In the genomic region with DNA sequence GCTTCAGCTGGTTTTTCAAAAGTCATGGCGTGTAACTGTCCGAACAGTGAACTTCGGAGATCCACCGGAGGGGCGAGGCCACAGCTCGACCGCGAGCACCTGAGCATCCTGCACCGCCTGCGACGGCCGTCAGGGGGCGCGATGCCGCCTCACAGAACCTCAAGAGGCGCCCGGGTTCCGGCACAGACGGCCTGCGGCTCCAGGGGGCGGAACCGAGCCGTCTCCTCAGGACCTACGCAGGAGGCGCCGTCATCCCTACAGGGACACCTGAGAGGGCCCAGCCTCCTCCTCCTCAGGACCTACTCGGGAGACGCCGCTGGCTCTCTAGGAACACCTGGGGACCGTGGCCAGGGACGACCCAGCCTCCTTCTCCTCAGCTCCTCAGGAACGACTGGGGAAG, we compare ENCODE assay signal across 10 cellular contexts. TPM values are rescaled to one million over a fixed set of nuclear protein-coding genes. Genes with fewer than 3 reads are reported as not detected.
A peak's percentile ranks its signal among the peaks of the same experiment; 100 is the strongest.
DNase-seq lines count a peak whose midpoint lies in the region; ATAC-seq and TF ChIP-seq lines count a peak whose summit lies in the region.
"Not testable (repeated sequence)": the region's sequence is repeated elsewhere in the genome, so short reads cannot be mapped to it uniquely, and the experiment has no call there.
"Had no signal": no experiment of that assay in that cellular context is flagged by ENCODE, and none has a peak within 500 bp of the region (broad histone marks: within the 10 kb centered on the region; RNA-seq: fewer than 3 reads in every experiment).

No MANE protein-coding gene starts in this region.

- not testable (repeated sequence) for H3K27me3 ChIP-seq in lower lobe of right lung (ENCODE audit: low read depth)

- not testable (repeated sequence) for H3K4me1 ChIP-seq in lower lobe of right lung

- not testable (repeated sequence) for H3K27ac Mint-ChIP-seq in stimulated activated naive CD8-positive, alpha-beta T cell treated with anti-CD3 and anti-CD28 coated beads, Interleukin-15, amount 100 ng/mL, for 72 hours

- CTCF ChIA-PET in GM10248 (lab: Yijun Ruan, JAX), result interaction anchor here (1.0 kb wide), 1 partner anchor 24 kb away, joined by 3 read pairs; no protein-coding TSS in a partner anchor

- H3K4me3 Mint-ChIP-seq in stimulated activated naive CD8-positive, alpha-beta T cell treated with anti-CD3 and anti-CD28 coated beads, Interleukin-15, amount 100 ng/mL, for 72 hours, result peak overlapping the region; percentile 41 to 61

- ATAC-seq in HG03135 (IDR thresholded peaks at IDR 0.05; ENCODE audit: unreplicated experiment), result peak; percentile 83
- peak; percentile 56 to 84 for ATAC-seq in activated CD4-positive, CD25-positive, alpha-beta regulatory T cell treated with anti-CD3 and anti-CD28 coated beads, Interleukin-2, amount 50 U/mL, for 24 hours
- peak; percentile 23 for ATAC-seq in esophagus mucosa
- ATAC-seq in lower lobe of right lung, result peak; percentile 94 to 97
- ATAC-seq in stimulated activated naive CD8-positive, alpha-beta T cell treated with anti-CD3 and anti-CD28 coated beads, Interleukin-15, amount 100 ng/mL, for 72 hours, result peak; percentile 99

- H3K27me3 Mint-ChIP-seq in stimulated activated naive CD8-positive, alpha-beta T cell treated with anti-CD3 and anti-CD28 coated beads, Interleukin-15, amount 100 ng/mL, for 72 hours, result not testable (repeated sequence)

- peak overlapping the region; percentile 23 for H3K4me3 ChIP-seq in lower lobe of right lung

- H3K4me1 Mint-ChIP-seq in stimulated activated naive CD8-positive, alpha-beta T cell treated with anti-CD3 and anti-CD28 coated beads, Interleukin-15, amount 100 ng/mL, for 72 hours, result not testable (repeated sequence)

- H3K9me3 ChIP-seq in lower lobe of right lung, result not testable (repeated sequence)

- not testable (repeated sequence) for H3K27ac ChIP-seq in lower lobe of right lung

- TF ChIP-seq CTCF in GM10248 (IDR thresholded peaks at IDR 0.05; ENCODE audit: control extremely low read depth, extremely low read depth, low read depth, missing control alignments) (peak; percentile 46), lower lobe of right lung (IDR thresholded peaks at IDR 0.05) (peak; percentile 21)

- not testable (repeated sequence) for H3K36me3 ChIP-seq in lower lobe of right lung

- H3K9me3 Mint-ChIP-seq in stimulated activated naive CD8-positive, alpha-beta T cell treated with anti-CD3 and anti-CD28 coated beads, Interleukin-15, amount 100 ng/mL, for 72 hours, result not testable (repeated sequence)

- DNase-seq in GM10248 (ENCODE audit: extremely low spot score) (peak; percentile 19), lower lobe of right lung (peak; percentile 85)
- peak; percentile 66 for DNase-seq in activated T-helper 9 cell treated with anti-CD3 and anti-CD28 coated beads, Interleukin-2, amount 50 U/mL, for 16 hours (ENCODE audit: low read depth)
- DNase-seq in stimulated activated CD4-positive, alpha-beta T cell treated with anti-CD3 and anti-CD28 coated beads, Interleukin-12 subunit alpha, Interleukin-12 subunit beta, amount 100 ng/mL, for 24 hours (ENCODE audit: low read depth in 2 of 2), result peak; percentile 10 to 48
- peak; percentile 67 to 89 for DNase-seq in stimulated activated naive CD8-positive, alpha-beta T cell treated with anti-CD3 and anti-CD28 coated beads, Interleukin-15, amount 100 ng/mL, for 72 hours

- POLR2A ChIA-PET in GM10248 (lab: Yijun Ruan, JAX), result not testable (repeated sequence)

- intact Hi-C loops in lower lobe of right lung (cut with DNase I), result not testable (repeated sequence)

RNA-seq across cellular contexts. Expression of a gene that starts 29.1 kb away (rescaled TPM):
- total RNA-seq in esophagus mucosa, result not detected
- total RNA-seq in lower lobe of right lung, result not detected
- total RNA-seq: frontal cortex, SJCRH30 had no signal

Comparison
In these comparisons a context has a peak if more than half of its experiments do, and no peak if none do; other contexts are left out.
1. DNase-seq: peak in every context shown above with its lines; median percentile 85 in lower lobe of right lung; 78 in stimulated activated naive CD8-positive, alpha-beta T cell treated with anti-CD3 and anti-CD28 coated beads, Interleukin-15, amount 100 ng/mL, for 72 hours; 66 in activated T-helper 9 cell treated with anti-CD3 and anti-CD28 coated beads, Interleukin-2, amount 50 U/mL, for 16 hours; 29 in stimulated activated CD4-positive, alpha-beta T cell treated with anti-CD3 and anti-CD28 coated beads, Interleukin-12 subunit alpha, Interleukin-12 subunit beta, amount 100 ng/mL, for 24 hours; 19 in GM10248.
2. ATAC-seq: peak in every context shown above with its lines; median percentile 99 in stimulated activated naive CD8-positive, alpha-beta T cell treated with anti-CD3 and anti-CD28 coated beads, Interleukin-15, amount 100 ng/mL, for 72 hours; 96 in lower lobe of right lung; 83 in HG03135; 70 in activated CD4-positive, CD25-positive, alpha-beta regulatory T cell treated with anti-CD3 and anti-CD28 coated beads, Interleukin-2, amount 50 U/mL, for 24 hours; 23 in esophagus mucosa.